2 cellular contexts compared by ENCODE assay signal in the genomic region with DNA sequence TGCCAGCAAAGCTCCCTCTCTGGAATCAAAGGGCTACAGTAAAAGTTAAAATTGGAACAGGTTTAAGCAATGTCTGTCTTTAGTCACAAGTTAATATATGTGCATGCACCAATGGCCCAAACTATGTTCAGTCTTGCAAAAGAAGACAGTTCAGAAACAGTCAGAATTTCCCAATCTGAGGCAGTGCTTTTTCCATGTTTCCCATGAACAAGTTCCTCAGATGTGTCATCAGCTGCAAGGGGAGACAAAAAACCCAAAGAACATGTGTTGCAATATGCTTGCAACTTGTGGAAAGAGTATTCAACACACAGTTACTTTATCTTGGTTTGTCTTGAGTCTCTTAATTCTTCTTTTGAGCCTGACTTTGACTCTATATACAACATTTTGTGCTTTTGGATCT.
TF ChIP-seq lines count a peak whose summit lies in the region.

No MANE protein-coding gene starts in this region.

TF ChIP-seq in IMR-90, 13 proteins besides CTCF, POLR2A, EP300 and RAD21 (continued from another document):
- TF ChIP-seq, protein P1, sequence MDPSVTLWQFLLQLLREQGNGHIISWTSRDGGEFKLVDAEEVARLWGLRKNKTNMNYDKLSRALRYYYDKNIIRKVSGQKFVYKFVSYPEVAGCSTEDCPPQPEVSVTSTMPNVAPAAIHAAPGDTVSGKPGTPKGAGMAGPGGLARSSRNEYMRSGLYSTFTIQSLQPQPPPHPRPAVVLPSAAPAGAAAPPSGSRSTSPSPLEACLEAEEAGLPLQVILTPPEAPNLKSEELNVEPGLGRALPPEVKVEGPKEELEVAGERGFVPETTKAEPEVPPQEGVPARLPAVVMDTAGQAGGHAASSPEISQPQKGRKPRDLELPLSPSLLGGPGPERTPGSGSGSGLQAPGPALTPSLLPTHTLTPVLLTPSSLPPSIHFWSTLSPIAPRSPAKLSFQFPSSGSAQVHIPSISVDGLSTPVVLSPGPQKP (IDR thresholded peaks at IDR 0.05; ENCODE audit: borderline replicate concordance, low read depth, low read length) = no peak
- TF ChIP-seq, protein P2, sequence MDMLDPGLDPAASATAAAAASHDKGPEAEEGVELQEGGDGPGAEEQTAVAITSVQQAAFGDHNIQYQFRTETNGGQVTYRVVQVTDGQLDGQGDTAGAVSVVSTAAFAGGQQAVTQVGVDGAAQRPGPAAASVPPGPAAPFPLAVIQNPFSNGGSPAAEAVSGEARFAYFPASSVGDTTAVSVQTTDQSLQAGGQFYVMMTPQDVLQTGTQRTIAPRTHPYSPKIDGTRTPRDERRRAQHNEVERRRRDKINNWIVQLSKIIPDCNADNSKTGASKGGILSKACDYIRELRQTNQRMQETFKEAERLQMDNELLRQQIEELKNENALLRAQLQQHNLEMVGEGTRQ (IDR thresholded peaks at IDR 0.05; ENCODE audit: low read depth, low read length) = no peak

TF ChIP-seq in WTC11, 78 proteins besides CTCF, POLR2A, EP300 and RAD21 (continued from another document):
- TF ChIP-seq, protein P3, sequence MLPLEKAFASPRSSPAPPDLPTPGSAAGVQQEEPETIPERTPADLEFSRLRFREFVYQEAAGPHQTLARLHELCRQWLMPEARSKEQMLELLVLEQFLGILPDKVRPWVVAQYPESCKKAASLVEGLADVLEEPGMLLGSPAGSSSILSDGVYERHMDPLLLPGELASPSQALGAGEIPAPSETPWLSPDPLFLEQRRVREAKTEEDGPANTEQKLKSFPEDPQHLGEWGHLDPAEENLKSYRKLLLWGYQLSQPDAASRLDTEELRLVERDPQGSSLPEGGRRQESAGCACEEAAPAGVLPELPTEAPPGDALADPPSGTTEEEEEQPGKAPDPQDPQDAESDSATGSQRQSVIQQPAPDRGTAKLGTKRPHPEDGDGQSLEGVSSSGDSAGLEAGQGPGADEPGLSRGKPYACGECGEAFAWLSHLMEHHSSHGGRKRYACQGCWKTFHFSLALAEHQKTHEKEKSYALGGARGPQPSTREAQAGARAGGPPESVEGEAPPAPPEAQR (CRISPR knock-in tag; IDR thresholded peaks at IDR 0.05) = no peak
- TF ChIP-seq, protein P4, sequence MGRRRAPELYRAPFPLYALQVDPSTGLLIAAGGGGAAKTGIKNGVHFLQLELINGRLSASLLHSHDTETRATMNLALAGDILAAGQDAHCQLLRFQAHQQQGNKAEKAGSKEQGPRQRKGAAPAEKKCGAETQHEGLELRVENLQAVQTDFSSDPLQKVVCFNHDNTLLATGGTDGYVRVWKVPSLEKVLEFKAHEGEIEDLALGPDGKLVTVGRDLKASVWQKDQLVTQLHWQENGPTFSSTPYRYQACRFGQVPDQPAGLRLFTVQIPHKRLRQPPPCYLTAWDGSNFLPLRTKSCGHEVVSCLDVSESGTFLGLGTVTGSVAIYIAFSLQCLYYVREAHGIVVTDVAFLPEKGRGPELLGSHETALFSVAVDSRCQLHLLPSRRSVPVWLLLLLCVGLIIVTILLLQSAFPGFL (CRISPR knock-in tag; IDR thresholded peaks at IDR 0.05; ENCODE audit: borderline replicate concordance) = no peak
- no peak for TF ChIP-seq NFYB (CRISPR knock-in tag; conservative IDR thresholded peaks at IDR 0.05; ENCODE audit: low read depth)
- TF ChIP-seq, protein P5, sequence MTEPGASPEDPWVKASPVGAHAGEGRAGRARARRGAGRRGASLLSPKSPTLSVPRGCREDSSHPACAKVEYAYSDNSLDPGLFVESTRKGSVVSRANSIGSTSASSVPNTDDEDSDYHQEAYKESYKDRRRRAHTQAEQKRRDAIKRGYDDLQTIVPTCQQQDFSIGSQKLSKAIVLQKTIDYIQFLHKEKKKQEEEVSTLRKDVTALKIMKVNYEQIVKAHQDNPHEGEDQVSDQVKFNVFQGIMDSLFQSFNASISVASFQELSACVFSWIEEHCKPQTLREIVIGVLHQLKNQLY (CRISPR knock-in tag; IDR thresholded peaks at IDR 0.05) = no peak
TF ChIP-seq in WTC11: peak in this region for 0.
